Comparison of ENCODE assay signal across 20 cellular contexts in the genomic region with DNA sequence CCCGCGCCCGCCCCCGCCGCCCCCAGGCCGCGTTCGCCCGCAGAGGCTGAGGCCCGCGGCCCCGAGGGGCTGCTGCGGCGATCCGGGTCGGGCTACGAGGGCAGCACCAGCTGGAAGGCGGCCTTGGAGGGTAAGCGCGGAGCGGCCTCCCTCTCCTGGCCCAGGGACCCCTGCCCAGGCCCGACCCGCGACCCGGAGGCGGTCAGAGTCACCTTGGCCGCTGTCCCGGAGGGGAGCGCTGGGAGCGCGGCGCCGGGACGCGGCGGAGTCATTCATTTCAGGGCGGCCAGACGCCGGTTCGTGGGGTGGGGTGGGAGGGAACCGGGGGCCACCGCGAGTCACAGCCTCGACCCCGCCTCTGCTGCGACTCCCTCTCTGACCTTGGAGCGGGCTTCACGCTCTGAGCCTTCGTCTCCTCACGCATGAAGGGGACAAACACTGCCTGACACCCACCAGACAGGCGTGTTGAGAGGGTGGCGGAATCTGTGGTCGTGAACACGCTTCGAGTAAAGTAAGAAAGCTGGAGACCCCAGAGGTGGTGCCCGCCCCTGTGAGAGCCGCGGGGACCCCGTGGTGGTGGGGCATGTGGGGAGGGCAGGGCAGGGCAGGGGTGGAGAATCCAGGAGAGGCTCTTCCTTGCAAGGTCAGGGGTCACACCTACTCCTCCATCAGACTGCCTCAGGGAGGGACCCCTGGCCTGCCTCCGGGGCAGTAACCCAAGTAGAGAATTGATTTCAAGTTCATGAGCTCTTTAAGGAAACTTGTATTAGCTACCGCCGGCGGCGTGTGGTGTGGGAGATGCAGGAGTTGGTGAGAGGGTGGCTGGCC. TPM values are rescaled to one million over a fixed set of nuclear protein-coding genes. Genes with fewer than 3 reads are reported as not detected.
DNase-seq lines count a peak whose midpoint lies in the region; ATAC-seq, FAIRE-seq and TF ChIP-seq lines count a peak whose summit lies in the region.
"Had no signal": no experiment of that assay in that cellular context is flagged by ENCODE, and none has a peak within 500 bp of the region (broad histone marks: within the 10 kb centered on the region; RNA-seq: fewer than 3 reads in every experiment).

No MANE protein-coding gene starts in this region.

- H3K27me3 Mint-ChIP-seq in stimulated activated memory B cell treated with anti-CD40 and anti-IgM and Interleukin-4, amounts not matched to agents 10 μg/mL and 1 μg/mL and 100 μg/mL, for 72 hours: peaks cover 65% of the 10 kb centered on the region

- no peaks in the 10 kb centered on the region for H3K79me1 ChIP-seq in mesenchymal stem cell (replicated peaks; ENCODE audit: low read length, poor library complexity, severe bottlenecking)

- H2AK5ac ChIP-seq in mesenchymal stem cell (ENCODE audit: low read length, severe bottlenecking): no peak overlapping the region

- peak overlapping the region; percentile 58 for H3K4me3 ChIP-seq in HUES6 (ENCODE audit: low read depth, low read length)
- peak overlapping the region in 52 of 59 donors; percentile 9 to 63 (median 44) for H3K4me3 ChIP-seq in dorsolateral prefrontal cortex
- no peak overlapping the region for H3K4me3 ChIP-seq in mesenchymal stem cell (ENCODE audit: insufficient read depth in 1 of 2, low read depth in 1 of 2, low read length in 2 of 2)
- H3K4me3 ChIP-seq: SJSA1 had no signal

- ATAC-seq in stimulated activated memory B cell treated with anti-CD40 and anti-IgM and Interleukin-4, amounts not matched to agents 10 μg/mL and 1 μg/mL and 100 μg/mL, for 72 hours: peak; percentile 25

- H3K9me3 ChIP-seq in HUES6 (ENCODE audit: control insufficient read depth, insufficient read depth, low read depth, low read length) (peaks cover 6% of the 10 kb centered on the region; the same call in 1 of the 2 replicates), mesenchymal stem cell (ENCODE audit: control insufficient read depth, low read length) (no peaks in the 10 kb centered on the region)
- H3K9me3 ChIP-seq: BE2C, right atrium auricular region, SJSA1 had no signal

- H3K36me3 Mint-ChIP-seq in stimulated activated memory B cell treated with anti-CD40 and anti-IgM and Interleukin-4, amounts not matched to agents 10 μg/mL and 1 μg/mL and 100 μg/mL, for 72 hours: peaks cover 7% of the 10 kb centered on the region
- H3K36me3 Mint-ChIP-seq: immature natural killer cell had no signal

- H2BK12ac ChIP-seq in mesenchymal stem cell (ENCODE audit: low read length in 2 of 2): no peak overlapping the region

- H3K14ac ChIP-seq in mesenchymal stem cell (ENCODE audit: low read length in 2 of 2): no peak overlapping the region

- H3K9ac ChIP-seq in HUES6 (ENCODE audit: low read length) (no peak overlapping the region), mesenchymal stem cell (ENCODE audit: low read length) (no peak overlapping the region)
- H3K9ac ChIP-seq: KMS-11 had no signal

- H2AFZ ChIP-seq in mesenchymal stem cell (ENCODE audit: low read depth, low read length): no peak overlapping the region

- no peak overlapping the region for H3K4ac ChIP-seq in mesenchymal stem cell (ENCODE audit: low read depth in 1 of 2, low read length in 2 of 2)

- peak overlapping the region; percentile 75 for H2BK15ac ChIP-seq in mesenchymal stem cell (ENCODE audit: low read depth, poor library complexity, severe bottlenecking)

- H3K36me3 ChIP-seq in HUES6 (ENCODE audit: control insufficient read depth, insufficient read depth, low read length) (no peaks in the 10 kb centered on the region), mesenchymal stem cell (ENCODE audit: control insufficient read depth in 1 of 2, insufficient read depth in 2 of 2, low read depth in 1 of 2, low read length in 2 of 2) (no peaks in the 10 kb centered on the region)
- H3K36me3 ChIP-seq: BE2C, right atrium auricular region, SJSA1 had no signal

- H3K4me3 Mint-ChIP-seq in stimulated activated memory B cell treated with anti-CD40 and anti-IgM and Interleukin-4, amounts not matched to agents 10 μg/mL and 1 μg/mL and 100 μg/mL, for 72 hours: no peak overlapping the region
- H3K4me3 Mint-ChIP-seq: immature natural killer cell; T-helper 2 cell treated with Interferon-gamma antibody and Interleukin-4, amounts not matched to agents 5 μg/mL and 100 μg/mL, for 36 hours had no signal

- 31% methylated on average over 47 of the region's 64 CpGs for WGBS in mesenchymal stem cell

- intact Hi-C loops in dorsolateral prefrontal cortex (cut with DNase I): no loop called here

- H3K27me3 ChIP-seq in HUES6 (ENCODE audit: control insufficient read depth, insufficient read depth, low read length): peaks cover 59% of the 10 kb centered on the region
- H3K27me3 ChIP-seq in dorsolateral prefrontal cortex: peaks cover 0 to 18% (median 5%) of the 10 kb centered on the region in 45 donors
- H3K27me3 ChIP-seq in mesenchymal stem cell (ENCODE audit: control insufficient read depth in 1 of 2, insufficient read depth in 1 of 2, low read length in 2 of 2): peaks cover 40 to 60% of the 10 kb centered on the region in 2 experiments
- H3K27me3 ChIP-seq: right atrium auricular region had no signal

- no peak overlapping the region for H3K23ac ChIP-seq in mesenchymal stem cell (ENCODE audit: low read length in 2 of 2)

- DNase-seq in dorsolateral prefrontal cortex (no peak), mesenchymal stem cell (no peak), D721Med (ENCODE audit: insufficient read length, low spot score) (no peak), AG08396 (ENCODE audit: low spot score) (no peak)
- DNase-seq in activated naive CD4-positive, alpha-beta T cell treated with anti-CD3 and anti-CD28 coated beads, Interleukin-2, amount 50 U/mL, for 16 hours: no peak
- DNase-seq: immature natural killer cell; NCI-H1105 treated with DMSO at 0.1 percent for 48 hours; stimulated activated naive CD8-positive, alpha-beta T cell treated with anti-CD3 and anti-CD28 coated beads, Interleukin-15, amount 100 ng/mL, for 72 hours had no signal

- peak overlapping the region; percentile 70 for H3K4me2 ChIP-seq in mesenchymal stem cell (ENCODE audit: low read length, poor library complexity, severe bottlenecking)
- H3K4me2 ChIP-seq: KMS-11 had no signal

- no peak overlapping the region for H4K91ac ChIP-seq in mesenchymal stem cell (ENCODE audit: low read length)

- TF ChIP-seq CTCF in dorsolateral prefrontal cortex (IDR thresholded peaks at IDR 0.05 in 54 of 56, conservative IDR thresholded peaks at IDR 0.05 in 2 of 56; ENCODE audit: low read depth in 1 of 56, partially characterized antibody in 56 of 56) (no peak), D721Med (IDR thresholded peaks at IDR 0.05; ENCODE audit: insufficient read depth, missing control alignments) (no peak)

- no peak overlapping the region for H3K18ac ChIP-seq in mesenchymal stem cell (ENCODE audit: low read depth in 1 of 2, low read length in 2 of 2)

- peaks cover 6% of the 10 kb centered on the region for H3K9me3 Mint-ChIP-seq in stimulated activated memory B cell treated with anti-CD40 and anti-IgM and Interleukin-4, amounts not matched to agents 10 μg/mL and 1 μg/mL and 100 μg/mL, for 72 hours
- H3K9me3 Mint-ChIP-seq: immature natural killer cell; stimulated activated naive CD8-positive, alpha-beta T cell treated with anti-CD3 and anti-CD28 coated beads, Interleukin-15, amount 100 ng/mL, for 72 hours; T-helper 2 cell treated with Interferon-gamma antibody and Interleukin-4, amounts not matched to agents 5 μg/mL and 100 μg/mL, for 36 hours had no signal

- H3K4me1 Mint-ChIP-seq in stimulated activated memory B cell treated with anti-CD40 and anti-IgM and Interleukin-4, amounts not matched to agents 10 μg/mL and 1 μg/mL and 100 μg/mL, for 72 hours: no peaks in the 10 kb centered on the region

- no peak overlapping the region for H2BK120ac ChIP-seq in mesenchymal stem cell (ENCODE audit: low read depth, low read length)

- no peak overlapping the region for H2BK5ac ChIP-seq in mesenchymal stem cell (ENCODE audit: low read depth, low read length, poor library complexity, severe bottlenecking)

- no peak for FAIRE-seq in D721Med (lab: Jason Lieb, UNC)
- FAIRE-seq: GM12892 had no signal

- H4K8ac ChIP-seq in mesenchymal stem cell (ENCODE audit: low read length): no peak overlapping the region

- H3K4me1 ChIP-seq in HUES6 (ENCODE audit: control insufficient read depth, insufficient read depth, low read length) (no peaks in the 10 kb centered on the region; the same call in 1 of the 2 replicates), mesenchymal stem cell (ENCODE audit: control insufficient read depth, insufficient read depth, low read depth, low read length) (peaks cover 9% of the 10 kb centered on the region)
- H3K4me1 ChIP-seq: BE2C had no signal

- H3K27ac ChIP-seq in HUES6 (ENCODE audit: low read depth, low read length) (no peak overlapping the region), dorsolateral prefrontal cortex (peak overlapping the region in 1 of 59 donors; percentile 31), mesenchymal stem cell (ENCODE audit: low read length, poor library complexity, severe bottlenecking) (no peak overlapping the region)
- H3K27ac ChIP-seq: HL-60, KMS-11, right atrium auricular region, SJSA1 had no signal

- no peak overlapping the region for H3K27ac Mint-ChIP-seq in stimulated activated memory B cell treated with anti-CD40 and anti-IgM and Interleukin-4, amounts not matched to agents 10 μg/mL and 1 μg/mL and 100 μg/mL, for 72 hours
- H3K27ac Mint-ChIP-seq: immature natural killer cell; stimulated activated naive CD8-positive, alpha-beta T cell treated with anti-CD3 and anti-CD28 coated beads, Interleukin-15, amount 100 ng/mL, for 72 hours; T-helper 2 cell treated with Interferon-gamma antibody and Interleukin-4, amounts not matched to agents 5 μg/mL and 100 μg/mL, for 36 hours had no signal

RNA-seq across cellular contexts. Expression of a gene that starts 0.7 kb away (rescaled TPM):
- total RNA-seq in dorsolateral prefrontal cortex: 10 to 100 TPM in 119 of 120 experiments, 1 to 10 TPM in 1; 9.6 to 68.0 (median 36.9) TPM
- not detected for polyA plus RNA-seq in mesenchymal stem cell (2013, experiment 1 of 2)
- polyA plus RNA-seq in mesenchymal stem cell (2013, experiment 2 of 2): not detected
- total RNA-seq: fibroblast of villous mesenchyme, mesenteric fat pad, right atrium auricular region, SJSA1 had no signal

RNA-seq across cellular contexts. Expression of a gene that starts 40.7 kb away (rescaled TPM):
- under 1 TPM in 2 of 120 experiments, not detected in 118; 0.16 to 0.42 TPM for total RNA-seq in dorsolateral prefrontal cortex
- not detected for polyA plus RNA-seq in mesenchymal stem cell (2013, experiment 1 of 2)
- polyA plus RNA-seq in mesenchymal stem cell (2013, experiment 2 of 2): not detected
- total RNA-seq: cerebellum, fibroblast of villous mesenchyme, mesenteric fat pad, right atrium auricular region, SJSA1 had no signal
- polyA plus RNA-seq: immature natural killer cell had no signal

Comparison
In these comparisons a context has a peak if more than half of its experiments do, and no peak if none do; other contexts are left out.
1. H3K4me3 ChIP-seq: peak in HUES6 (single experiment) and dorsolateral prefrontal cortex (52 of 59); none in mesenchymal stem cell (0 of 2).